ENCODE assay signal across 14 cellular contexts in the genomic region with DNA sequence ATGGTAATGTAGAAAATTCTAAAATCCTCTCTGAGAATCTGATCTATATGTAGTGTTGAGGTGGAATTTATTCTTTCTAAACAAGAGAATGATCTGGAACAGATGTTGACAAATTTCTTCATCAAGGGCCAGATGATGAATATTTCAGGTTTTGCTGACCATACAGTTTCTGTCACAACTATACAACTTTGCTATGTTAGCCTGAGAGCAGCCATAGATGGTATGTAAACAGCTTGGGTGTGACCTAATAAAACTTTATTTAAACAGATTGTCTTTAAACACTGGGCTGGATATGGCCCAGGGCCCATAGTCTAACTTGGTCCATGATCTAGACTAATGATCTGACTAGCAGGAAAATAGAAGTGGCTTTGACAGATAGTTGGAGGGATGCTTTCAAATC.
"Had no signal": no experiment of that assay in that cellular context is flagged by ENCODE, and none has a peak within 500 bp of the region (broad histone marks: within the 10 kb centered on the region; RNA-seq: fewer than 3 reads in every experiment).

No MANE protein-coding gene starts in this region.

- H3K9me3 ChIP-seq: ovary had no signal

- H3K27ac Mint-ChIP-seq: activated naive CD4-positive, alpha-beta T cell treated with anti-CD3 and anti-CD28 coated beads, Interleukin-2, amount 50 U/mL, for 24 hours; stimulated activated effector memory CD8-positive, alpha-beta T cell treated with anti-CD3 and anti-CD28 coated beads, Interleukin-12 subunit alpha, Interleukin-12 subunit beta, amount 100 ng/mL, for 72 hours had no signal

- ATAC-seq: activated CD4-positive, CD25-positive, alpha-beta regulatory T cell treated with anti-CD3 and anti-CD28 coated beads, Interleukin-2, amount 50 U/mL, for 24 hours; stimulated activated effector memory CD8-positive, alpha-beta T cell treated with anti-CD3 and anti-CD28 coated beads, Interleukin-12 subunit alpha, Interleukin-12 subunit beta, amount 100 ng/mL, for 72 hours had no signal

- H3K36me3 ChIP-seq: breast epithelium, ovary had no signal

- H3K4me3 Mint-ChIP-seq: activated naive CD4-positive, alpha-beta T cell treated with anti-CD3 and anti-CD28 coated beads, Interleukin-2, amount 50 U/mL, for 24 hours; stimulated activated effector memory CD8-positive, alpha-beta T cell treated with anti-CD3 and anti-CD28 coated beads, Interleukin-12 subunit alpha, Interleukin-12 subunit beta, amount 100 ng/mL, for 72 hours had no signal

- H3K9me3 Mint-ChIP-seq: activated naive CD4-positive, alpha-beta T cell treated with anti-CD3 and anti-CD28 coated beads, Interleukin-2, amount 50 U/mL, for 24 hours; stimulated activated effector memory CD8-positive, alpha-beta T cell treated with anti-CD3 and anti-CD28 coated beads, Interleukin-12 subunit alpha, Interleukin-12 subunit beta, amount 100 ng/mL, for 72 hours had no signal

- DNase-seq: activated CD4-positive, alpha-beta T cell treated with anti-CD3 and anti-CD28 coated beads, Interleukin-2, amount 50 U/mL, for 4 hours; activated effector memory CD4-positive, alpha-beta T cell treated with Interleukin-2 at 50 U/mL for 16 hours; activated T-cell treated with anti-CD3 and anti-CD28 coated beads, Interleukin-2, amount 50 U/mL, for 1 hour; amniotic stem cell; dorsolateral prefrontal cortex; mammary epithelial cell; ovary; retina; trophoblast cell had no signal

- H3K4me3 ChIP-seq: breast epithelium, dorsolateral prefrontal cortex, ovary, smooth muscle cell had no signal

- H3K36me3 Mint-ChIP-seq: activated naive CD4-positive, alpha-beta T cell treated with anti-CD3 and anti-CD28 coated beads, Interleukin-2, amount 50 U/mL, for 24 hours; stimulated activated effector memory CD8-positive, alpha-beta T cell treated with anti-CD3 and anti-CD28 coated beads, Interleukin-12 subunit alpha, Interleukin-12 subunit beta, amount 100 ng/mL, for 72 hours had no signal

- H3K4me1 ChIP-seq: breast epithelium had no signal

- H3K27me3 ChIP-seq: breast epithelium, dorsolateral prefrontal cortex, ovary had no signal

- H3K4me1 Mint-ChIP-seq: activated naive CD4-positive, alpha-beta T cell treated with anti-CD3 and anti-CD28 coated beads, Interleukin-2, amount 50 U/mL, for 24 hours; stimulated activated effector memory CD8-positive, alpha-beta T cell treated with anti-CD3 and anti-CD28 coated beads, Interleukin-12 subunit alpha, Interleukin-12 subunit beta, amount 100 ng/mL, for 72 hours had no signal

- H3K27ac ChIP-seq: ovary had no signal
